ENCODE assay signal across 27 cellular contexts in the genomic region with DNA sequence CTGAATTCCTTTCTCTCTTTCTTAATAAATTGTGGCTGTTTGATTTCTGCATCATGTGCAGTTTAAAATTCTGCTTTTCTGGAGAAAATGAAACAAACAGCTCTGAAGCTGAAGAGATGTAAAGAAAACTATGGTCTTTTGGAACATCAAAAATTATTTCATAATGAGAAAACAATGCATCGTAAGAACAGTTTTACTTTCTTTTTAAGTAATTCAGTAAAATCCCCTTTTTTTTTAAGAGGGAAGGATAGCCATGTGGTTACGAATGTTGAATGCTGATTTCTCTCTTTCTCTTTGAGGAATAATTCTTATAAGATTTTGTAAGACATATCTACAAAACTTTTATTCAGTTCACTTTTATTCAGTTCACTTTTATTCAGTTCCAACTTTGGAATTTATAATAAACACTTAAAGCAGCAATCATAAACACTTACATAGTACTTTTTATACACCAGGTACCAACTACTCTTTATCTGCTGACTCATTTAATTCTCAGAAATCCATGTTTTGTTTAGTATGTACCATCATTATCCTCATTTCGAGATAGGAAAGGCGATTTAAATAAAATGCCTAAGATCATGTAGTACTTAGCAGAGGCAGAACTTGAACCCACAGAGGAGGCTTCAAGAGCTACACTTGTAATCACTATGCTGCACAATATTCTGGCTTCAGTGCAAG. TPM values are rescaled to one million over a fixed set of nuclear protein-coding genes. Genes with fewer than 3 reads are reported as not detected.
"Had no signal": no experiment of that assay in that cellular context is flagged by ENCODE, and none has a peak within 500 bp of the region (broad histone marks: within the 10 kb centered on the region; RNA-seq: fewer than 3 reads in every experiment).

No MANE protein-coding gene starts in this region.

- H3K4me1 Mint-ChIP-seq: endodermal cell; neural progenitor cell; stimulated activated memory B cell treated with anti-CD40 and anti-IgM and Interleukin-4, amounts not matched to agents 10 μg/mL and 1 μg/mL and 100 μg/mL, for 72 hours had no signal

- H3K36me3 Mint-ChIP-seq: activated naive CD8-positive, alpha-beta T cell; naive thymus-derived CD8-positive, alpha-beta T cell; neural progenitor cell; stimulated activated memory B cell treated with anti-CD40 and anti-IgM and Interleukin-4, amounts not matched to agents 10 μg/mL and 1 μg/mL and 100 μg/mL, for 72 hours had no signal

- ATAC-seq: activated T-cell treated with anti-CD3 and anti-CD28 coated beads, Interleukin-2, amount 50 U/mL, for 4 hours; gastrocnemius medialis; left lung; naive thymus-derived CD8-positive, alpha-beta T cell; stimulated activated memory B cell treated with anti-CD40 and anti-IgM and Interleukin-4, amounts not matched to agents 10 μg/mL and 1 μg/mL and 100 μg/mL, for 72 hours had no signal

- H3K27me3 Mint-ChIP-seq: activated naive CD8-positive, alpha-beta T cell; naive thymus-derived CD8-positive, alpha-beta T cell; stimulated activated memory B cell treated with anti-CD40 and anti-IgM and Interleukin-4, amounts not matched to agents 10 μg/mL and 1 μg/mL and 100 μg/mL, for 72 hours had no signal

- H3K27ac Mint-ChIP-seq: activated naive CD8-positive, alpha-beta T cell; activated T-helper 2 cell treated with anti-CD3 and anti-CD28 coated beads, Interferon-gamma antibody, Interleukin-2, Interleukin-4, amounts not matched to agents 10 μg/mL and 5 μg/mL and 100 μg/mL, durations not matched to agents 14 hours and 24 hours and 36 hours; endodermal cell; naive thymus-derived CD8-positive, alpha-beta T cell; neural progenitor cell; stimulated activated memory B cell treated with anti-CD40 and anti-IgM and Interleukin-4, amounts not matched to agents 10 μg/mL and 1 μg/mL and 100 μg/mL, for 72 hours had no signal

- H3K4me2 ChIP-seq: neural progenitor cell, smooth muscle cell had no signal

- H3K4me3 ChIP-seq: esophagus squamous epithelium, gastrocnemius medialis, left lung, lung, neural progenitor cell, sigmoid colon, smooth muscle cell, uterus had no signal

- H3K4me3 Mint-ChIP-seq: activated naive CD8-positive, alpha-beta T cell; activated T-cell treated with anti-CD3 and anti-CD28 coated beads, Interleukin-2, amount 50 U/mL, for 4 hours; endodermal cell; naive thymus-derived CD8-positive, alpha-beta T cell; neural progenitor cell; stimulated activated memory B cell treated with anti-CD40 and anti-IgM and Interleukin-4, amounts not matched to agents 10 μg/mL and 1 μg/mL and 100 μg/mL, for 72 hours had no signal

- H3K9me3 Mint-ChIP-seq: activated T-cell treated with anti-CD3 and anti-CD28 coated beads, Interleukin-2, amount 50 U/mL, for 4 hours; activated T-helper 2 cell treated with anti-CD3 and anti-CD28 coated beads, Interferon-gamma antibody, Interleukin-2, Interleukin-4, amounts not matched to agents 10 μg/mL and 5 μg/mL and 100 μg/mL, durations not matched to agents 14 hours and 24 hours and 36 hours; endodermal cell; neural progenitor cell had no signal

- DNase-seq: activated CD4-positive, alpha-beta T cell treated with anti-CD3 and anti-CD28 coated beads for 1 hour; activated CD8-positive, alpha-beta memory T cell treated with anti-CD3 and anti-CD28 coated beads, Interleukin-2, amount 50 U/mL, for 48 hours; activated naive CD4-positive, alpha-beta T cell; activated T-cell treated with anti-CD3 and anti-CD28 coated beads, Interleukin-2, amount 50 U/mL, for 4 hours; cortex of kidney; endodermal cell; esophagus squamous epithelium; gastrocnemius medialis; hippocampal formation; kidney glomerular epithelial cell; left lung; naive thymus-derived CD8-positive, alpha-beta T cell; sigmoid colon; stimulated activated CD4-positive, alpha-beta T cell treated with anti-CD3 and anti-CD28 coated beads, Interleukin-15, amount 100 ng/mL, for 24 hours; trophoblast cell; uterus had no signal

- H2AFZ ChIP-seq: neural progenitor cell had no signal

- H3K4me1 ChIP-seq: esophagus squamous epithelium, gastrocnemius medialis, left lung, neural progenitor cell, sigmoid colon, uterus had no signal

- FAIRE-seq: bronchial epithelial cell, TTC549 had no signal

- H3K27ac ChIP-seq: esophagus squamous epithelium, gastrocnemius medialis, left lung, neural progenitor cell, sigmoid colon, uterus had no signal

- H3K9me3 ChIP-seq: esophagus squamous epithelium, gastrocnemius medialis, left lung, sigmoid colon, uterus had no signal

- H3K36me3 ChIP-seq: esophagus squamous epithelium, gastrocnemius medialis, left lung, neural progenitor cell, sigmoid colon, uterus had no signal

- H3K9ac ChIP-seq: neural progenitor cell had no signal

- H3K27me3 ChIP-seq: esophagus squamous epithelium, gastrocnemius medialis, left lung, neural progenitor cell, sigmoid colon, uterus had no signal

RNA-seq across cellular contexts. Expression of a gene that starts 26.6 kb away (rescaled TPM):
- total RNA-seq: activated CD8-positive, alpha-beta memory T cell treated with anti-CD3 and anti-CD28 coated beads for 36 hours; activated T-cell treated with anti-CD3 and anti-CD28 coated beads, Interleukin-2, amount 50 U/mL, for 4 hours; activated T-helper 2 cell treated with anti-CD3 and anti-CD28 coated beads, Interferon-gamma antibody, Interleukin-2, Interleukin-4, amounts not matched to agents 10 μg/mL and 5 μg/mL and 100 μg/mL, durations not matched to agents 14 hours and 24 hours and 36 hours; bronchial epithelial cell; esophagus squamous epithelium; left lung; naive thymus-derived CD8-positive, alpha-beta T cell; omental fat pad; renal cortical epithelial cell had no signal
- polyA plus RNA-seq: lung; naive thymus-derived CD8-positive, alpha-beta T cell had no signal
